Comparison of ENCODE assay signal across 1 cellular context in the genomic region with DNA sequence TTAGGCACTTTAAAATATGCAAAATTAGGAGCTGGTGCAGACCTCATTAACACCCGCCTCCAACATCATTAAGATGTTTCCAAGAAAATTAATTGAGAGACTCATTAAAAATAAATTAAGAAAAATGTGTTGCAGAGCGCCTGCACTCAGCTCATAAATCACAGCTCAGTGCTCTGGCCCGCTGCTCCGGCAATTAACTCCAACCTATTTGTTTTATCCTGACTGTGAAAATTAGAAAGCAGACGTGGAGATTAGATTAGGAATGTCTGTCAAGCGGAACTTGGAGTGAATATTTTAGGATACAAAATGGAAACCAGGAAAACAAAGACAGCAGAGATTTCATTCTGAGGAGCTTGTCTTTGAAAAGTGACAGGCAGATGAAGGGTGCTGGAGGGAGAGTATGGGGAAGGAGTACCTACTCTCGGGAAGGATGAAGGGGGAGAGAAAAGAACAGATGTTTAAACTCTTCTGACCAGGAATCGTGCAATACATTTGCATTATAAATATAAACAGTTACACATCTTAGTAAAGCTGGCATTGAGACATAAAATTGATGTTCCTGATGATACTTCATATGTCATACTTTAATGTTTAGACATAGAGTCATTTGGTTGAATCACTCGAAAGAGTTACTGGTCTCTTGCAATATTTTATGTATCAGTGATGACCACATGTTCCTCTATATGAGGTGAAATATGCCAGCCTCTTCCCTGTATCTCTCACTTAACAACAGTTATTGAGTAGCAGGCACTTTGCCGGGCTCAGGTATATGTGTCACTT.
TF ChIP-seq lines count a peak whose summit lies in the region.

No MANE protein-coding gene starts in this region.

TF ChIP-seq in HepG2, 621 proteins besides CTCF, POLR2A, EP300 and RAD21 (continued from another document):
- TF ChIP-seq, protein P1, sequence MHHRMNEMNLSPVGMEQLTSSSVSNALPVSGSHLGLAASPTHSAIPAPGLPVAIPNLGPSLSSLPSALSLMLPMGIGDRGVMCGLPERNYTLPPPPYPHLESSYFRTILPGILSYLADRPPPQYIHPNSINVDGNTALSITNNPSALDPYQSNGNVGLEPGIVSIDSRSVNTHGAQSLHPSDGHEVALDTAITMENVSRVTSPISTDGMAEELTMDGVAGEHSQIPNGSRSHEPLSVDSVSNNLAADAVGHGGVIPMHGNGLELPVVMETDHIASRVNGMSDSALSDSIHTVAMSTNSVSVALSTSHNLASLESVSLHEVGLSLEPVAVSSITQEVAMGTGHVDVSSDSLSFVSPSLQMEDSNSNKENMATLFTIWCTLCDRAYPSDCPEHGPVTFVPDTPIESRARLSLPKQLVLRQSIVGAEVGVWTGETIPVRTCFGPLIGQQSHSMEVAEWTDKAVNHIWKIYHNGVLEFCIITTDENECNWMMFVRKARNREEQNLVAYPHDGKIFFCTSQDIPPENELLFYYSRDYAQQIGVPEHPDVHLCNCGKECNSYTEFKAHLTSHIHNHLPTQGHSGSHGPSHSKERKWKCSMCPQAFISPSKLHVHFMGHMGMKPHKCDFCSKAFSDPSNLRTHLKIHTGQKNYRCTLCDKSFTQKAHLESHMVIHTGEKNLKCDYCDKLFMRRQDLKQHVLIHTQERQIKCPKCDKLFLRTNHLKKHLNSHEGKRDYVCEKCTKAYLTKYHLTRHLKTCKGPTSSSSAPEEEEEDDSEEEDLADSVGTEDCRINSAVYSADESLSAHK (CRISPR knock-in tag; IDR thresholded peaks at IDR 0.05; ENCODE audit: borderline replicate concordance) = no peak
- TF ChIP-seq ZNF772 (CRISPR knock-in tag; IDR thresholded peaks at IDR 0.05) (no peak), ZFP62 (CRISPR knock-in tag; IDR thresholded peaks at IDR 0.05) (no peak), BCL6 (CRISPR knock-in tag; IDR thresholded peaks at IDR 0.05) (no peak), NCOR1 (IDR thresholded peaks at IDR 0.05; ENCODE audit: borderline replicate concordance, low read length) (no peak), HNRNPL (IDR thresholded peaks at IDR 0.05; ENCODE audit: low read depth, low read length) (no peak), PPARG (CRISPR knock-in tag; conservative IDR thresholded peaks at IDR 0.05) (no peak), BORCS8-MEF2B (CRISPR knock-in tag; IDR thresholded peaks at IDR 0.05) (no peak), ZNF607 (CRISPR knock-in tag; IDR thresholded peaks at IDR 0.05; ENCODE audit: borderline replicate concordance) (no peak), GATAD2A (CRISPR knock-in tag; IDR thresholded peaks at IDR 0.05) (no peak), ARNT2 (CRISPR knock-in tag; IDR thresholded peaks at IDR 0.05; ENCODE audit: low read depth) (no peak), SRSF4 (IDR thresholded peaks at IDR 0.05; ENCODE audit: low read depth, low read length, poor library complexity, severe bottlenecking) (no peak), SP2 (CRISPR knock-in tag; IDR thresholded peaks at IDR 0.05) (no peak), ZNF703 (CRISPR knock-in tag; IDR thresholded peaks at IDR 0.05; ENCODE audit: borderline replicate concordance) (no peak), SRSF1 (optimal IDR thresholded peaks at IDR 0.05; ENCODE audit: low read depth, low read length) (no peak), CENPX (CRISPR knock-in tag; IDR thresholded peaks at IDR 0.05) (no peak), ZZZ3 (CRISPR knock-in tag; IDR thresholded peaks at IDR 0.05; ENCODE audit: borderline replicate concordance) (no peak)
- TF ChIP-seq, protein P2, sequence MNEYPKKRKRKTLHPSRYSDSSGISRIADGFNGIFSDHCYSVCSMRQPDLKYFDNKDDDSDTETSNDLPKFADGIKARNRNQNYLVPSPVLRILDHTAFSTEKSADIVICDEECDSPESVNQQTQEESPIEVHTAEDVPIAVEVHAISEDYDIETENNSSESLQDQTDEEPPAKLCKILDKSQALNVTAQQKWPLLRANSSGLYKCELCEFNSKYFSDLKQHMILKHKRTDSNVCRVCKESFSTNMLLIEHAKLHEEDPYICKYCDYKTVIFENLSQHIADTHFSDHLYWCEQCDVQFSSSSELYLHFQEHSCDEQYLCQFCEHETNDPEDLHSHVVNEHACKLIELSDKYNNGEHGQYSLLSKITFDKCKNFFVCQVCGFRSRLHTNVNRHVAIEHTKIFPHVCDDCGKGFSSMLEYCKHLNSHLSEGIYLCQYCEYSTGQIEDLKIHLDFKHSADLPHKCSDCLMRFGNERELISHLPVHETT (CRISPR knock-in tag; conservative IDR thresholded peaks at IDR 0.05) = no peak
